In the genomic region with DNA sequence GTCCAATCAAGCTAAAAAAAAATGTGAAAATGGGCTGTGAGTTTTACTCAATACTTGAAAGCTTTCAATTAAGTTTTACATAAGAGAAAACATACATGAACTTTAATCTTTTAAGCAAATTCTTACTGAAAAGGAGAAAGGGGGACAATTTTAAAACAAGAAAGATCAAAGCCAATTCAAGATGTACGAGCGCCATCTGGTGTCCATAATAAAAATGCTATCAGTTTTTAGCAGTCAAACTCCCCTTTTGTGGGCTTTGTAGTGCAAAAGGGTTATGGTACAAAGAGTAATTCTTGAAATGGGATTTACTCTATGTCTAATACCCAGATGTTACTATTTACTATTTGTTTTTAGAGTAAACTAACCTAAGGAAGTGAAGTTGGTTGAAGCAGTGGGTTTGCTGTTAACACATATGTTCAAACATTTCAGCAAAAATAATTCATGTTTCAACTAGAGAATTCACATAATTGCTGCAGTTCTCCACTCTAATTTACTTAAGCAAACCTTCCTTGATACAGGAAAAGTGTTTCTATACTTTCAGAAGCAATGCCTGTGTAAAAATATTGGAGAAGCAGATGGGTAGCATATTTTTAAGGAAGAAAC, we compare ENCODE assay signal across 10 cellular contexts.
DNase-seq lines count a peak whose midpoint lies in the region; ATAC-seq and TF ChIP-seq lines count a peak whose summit lies in the region.
"Had no signal": no experiment of that assay in that cellular context is flagged by ENCODE, and none has a peak within 500 bp of the region (broad histone marks: within the 10 kb centered on the region; RNA-seq: fewer than 3 reads in every experiment).

No MANE protein-coding gene starts in this region.

- H3K4me1 ChIP-seq in SJCRH30 (no peaks in the 10 kb centered on the region), hepatocyte (ENCODE audit: insufficient read depth) (peaks cover 10% of the 10 kb centered on the region), left lung (no peaks in the 10 kb centered on the region)

- H3K4me2 ChIP-seq in hepatocyte, result no peak overlapping the region

- no peak overlapping the region for H3K4me3 ChIP-seq in SJCRH30
- no peak overlapping the region for H3K4me3 ChIP-seq in hepatocyte
- no peak overlapping the region for H3K4me3 ChIP-seq in left lung

- H3K36me3 ChIP-seq in SJCRH30 (no peaks in the 10 kb centered on the region), hepatocyte (replicated peaks; ENCODE audit: insufficient read depth, low read depth) (no peaks in the 10 kb centered on the region), left lung (no peaks in the 10 kb centered on the region)

- TF ChIP-seq CTCF in hepatocyte (IDR thresholded peaks at IDR 0.05; ENCODE audit: poor library complexity) (peak; percentile 78), left lung (IDR thresholded peaks at IDR 0.05) (peak in 1 of 2 donors; percentile 53)

- H3K27ac ChIP-seq in SJCRH30 (no peak overlapping the region), hepatocyte (no peak overlapping the region), left lung (no peak overlapping the region)
- H3K27ac ChIP-seq: epithelial cell of prostate, HL-60 had no signal

- intact Hi-C loops in left lung (cut with DNase I), result no loop called here

- H4K20me1 ChIP-seq in hepatocyte (ENCODE audit: insufficient read depth, poor library complexity, severe bottlenecking), result no peaks in the 10 kb centered on the region

- WGBS in hepatocyte (ENCODE audit: low lambda C conversion rate, missing lambda C conversion rate), result 3% methylated on average over 2 of the region's 2 CpGs

- no peak overlapping the region for H2AFZ ChIP-seq in hepatocyte

- H3K27me3 ChIP-seq in SJCRH30, result no peaks in the 10 kb centered on the region
- no peaks in the 10 kb centered on the region for H3K27me3 ChIP-seq in hepatocyte
- H3K27me3 ChIP-seq in left lung, result no peaks in the 10 kb centered on the region

- DNase-seq in COLO668 (lab: John Stamatoyannopoulos, UW; ENCODE audit: unreplicated experiment) (peak; percentile 3), HuH-7 (ENCODE audit: low spot score) (peak; percentile 0), SJCRH30 (peak; percentile 2 to 52), hepatocyte (ENCODE audit: low spot score) (peak; percentile 53), left lung (no peak), ureter (ENCODE audit: low spot score) (no peak), NOMO-1 treated with DMSO at 0.1 percent for 48 hours (lab: John Stamatoyannopoulos, UW; ENCODE audit: unreplicated experiment) (no peak)

- H3K9me3 ChIP-seq in SJCRH30 (replicated peaks) (no peaks in the 10 kb centered on the region), hepatocyte (ENCODE audit: low read depth) (no peaks in the 10 kb centered on the region), left lung (no peaks in the 10 kb centered on the region)

- H3K79me2 ChIP-seq in hepatocyte, result no peaks in the 10 kb centered on the region

- no peaks in the 10 kb centered on the region for H3K9me2 ChIP-seq in hepatocyte (replicated peaks; ENCODE audit: insufficient read depth)

- no peak for ATAC-seq in left lung
- no peak for ATAC-seq in esophagus mucosa

Comparison
In these comparisons a context has a peak if more than half of its experiments do, and no peak if none do; other contexts are left out.
1. DNase-seq: peak in COLO668 (single experiment), HuH-7 (single experiment), SJCRH30 (2 of 2) and hepatocyte (single experiment); none in left lung (0 of 2), ureter (single experiment) and NOMO-1 treated with DMSO at 0.1 percent for 48 hours (single experiment).